11 cellular contexts compared by ENCODE assay signal in genomic region chr9:96646081-96646991, GRCh38. TPM values are rescaled to one million over a fixed set of nuclear protein-coding genes. Genes with fewer than 3 reads are reported as not detected.
DNase-seq lines count a peak whose midpoint lies in the region; ATAC-seq and TF ChIP-seq lines count a peak whose summit lies in the region.
"Had no signal": no experiment of that assay in that cellular context is flagged by ENCODE, and none has a peak within 500 bp of the region (broad histone marks: within the 10 kb centered on the region; RNA-seq: fewer than 3 reads in every experiment).

No MANE protein-coding gene starts in this region.

- no peak for TF ChIP-seq POLR2A in Peyer's patch (IDR thresholded peaks at IDR 0.05)

- H3K27me3 ChIP-seq in Peyer's patch (no peaks in the 10 kb centered on the region), skeletal muscle satellite cell (ENCODE audit: control insufficient read depth, insufficient read depth, low read length) (no peaks in the 10 kb centered on the region)

- DNase-seq in ELR (ENCODE audit: low read depth) (peak; percentile 55), Peyer's patch (no peak), fibroblast of villous mesenchyme (ENCODE audit: low read depth) (peak; percentile 82), D341Med (ENCODE audit: low spot score) (no peak), SHP77 treated with DMSO at 0.1 percent for 48 hours (lab: John Stamatoyannopoulos, UW) (no peak), hepatic stellate cell (ENCODE audit: low spot score) (no peak)
- DNase-seq: hypothalamus, MM.1S had no signal

- TF ChIP-seq CTCF in Peyer's patch (IDR thresholded peaks at IDR 0.05) (no peak), fibroblast of villous mesenchyme (IDR thresholded peaks at IDR 0.05; ENCODE audit: insufficient read depth, low read depth, low read length) (no peak)

- no peak for ATAC-seq in GM21423 (IDR thresholded peaks at IDR 0.05; ENCODE audit: unreplicated experiment)
- ATAC-seq: activated naive CD4-positive, alpha-beta T cell treated with anti-CD3 and anti-CD28 coated beads, Interleukin-2, amount 50 U/mL, for 72 hours had no signal

- H3K4me3 ChIP-seq in Peyer's patch (no peak overlapping the region), fibroblast of villous mesenchyme (ENCODE audit: low read depth, low read length) (no peak overlapping the region), skeletal muscle satellite cell (ENCODE audit: low read length) (no peak overlapping the region)

- peak overlapping the region in 3 of 4 donors; percentile 16 to 32 (median 20) for H3K27ac ChIP-seq in Peyer's patch

- peak overlapping the region; percentile 36 for H3K4me2 ChIP-seq in skeletal muscle satellite cell (ENCODE audit: low read length)

- H3K4me1 ChIP-seq in Peyer's patch (no peaks in the 10 kb centered on the region), skeletal muscle satellite cell (ENCODE audit: control insufficient read depth, insufficient read depth, low read length) (peaks cover 13% of the 10 kb centered on the region)

- peak overlapping the region; percentile 25 for H3K9ac ChIP-seq in skeletal muscle satellite cell (ENCODE audit: low read depth, low read length)

- H3K9me3 ChIP-seq in Peyer's patch (no peaks in the 10 kb centered on the region), skeletal muscle satellite cell (replicated peaks; ENCODE audit: low read length) (no peaks in the 10 kb centered on the region)

- H3K36me3 ChIP-seq in Peyer's patch, result peaks cover 0 to 62% (median 0%) of the 10 kb centered on the region in 3 donors
- H3K36me3 ChIP-seq in skeletal muscle satellite cell (ENCODE audit: insufficient read depth, low read length), result peaks cover 25% of the 10 kb centered on the region

RNA-seq across cellular contexts. Expression of gene PRXL2C, which starts 8.8 kb away (rescaled TPM):
- total RNA-seq in Peyer's patch, result 1 to 10 TPM; 5.1 to 8.3 (median 5.7) TPM
- 15.5 and 21.6 TPM in 2 replicates for total RNA-seq in fibroblast of villous mesenchyme
- 18.0 and 18.1 TPM in 2 replicates for total RNA-seq in skeletal muscle satellite cell (2012; rRNA removed)

RNA-seq across cellular contexts. Expression of gene CDC14B, which starts 26.7 kb away (rescaled TPM):
- total RNA-seq in Peyer's patch (10 to 100 TPM; 23.9 to 36.6 (median 35.7) TPM), fibroblast of villous mesenchyme (13.2 and 26.8 TPM in 2 replicates)
- total RNA-seq in skeletal muscle satellite cell (2012; rRNA removed), result 13.5 and 14.2 TPM in 2 replicates

Comparison
In these comparisons a context has a peak if more than half of its experiments do, and no peak if none do; other contexts are left out.
1. DNase-seq: peak in ELR (single experiment) and fibroblast of villous mesenchyme (single experiment); none in Peyer's patch (0 of 3), D341Med (single experiment), SHP77 treated with DMSO at 0.1 percent for 48 hours (single experiment) and hepatic stellate cell (single experiment).